Comparison of ENCODE assay signal across 25 cellular contexts in the genomic region with DNA sequence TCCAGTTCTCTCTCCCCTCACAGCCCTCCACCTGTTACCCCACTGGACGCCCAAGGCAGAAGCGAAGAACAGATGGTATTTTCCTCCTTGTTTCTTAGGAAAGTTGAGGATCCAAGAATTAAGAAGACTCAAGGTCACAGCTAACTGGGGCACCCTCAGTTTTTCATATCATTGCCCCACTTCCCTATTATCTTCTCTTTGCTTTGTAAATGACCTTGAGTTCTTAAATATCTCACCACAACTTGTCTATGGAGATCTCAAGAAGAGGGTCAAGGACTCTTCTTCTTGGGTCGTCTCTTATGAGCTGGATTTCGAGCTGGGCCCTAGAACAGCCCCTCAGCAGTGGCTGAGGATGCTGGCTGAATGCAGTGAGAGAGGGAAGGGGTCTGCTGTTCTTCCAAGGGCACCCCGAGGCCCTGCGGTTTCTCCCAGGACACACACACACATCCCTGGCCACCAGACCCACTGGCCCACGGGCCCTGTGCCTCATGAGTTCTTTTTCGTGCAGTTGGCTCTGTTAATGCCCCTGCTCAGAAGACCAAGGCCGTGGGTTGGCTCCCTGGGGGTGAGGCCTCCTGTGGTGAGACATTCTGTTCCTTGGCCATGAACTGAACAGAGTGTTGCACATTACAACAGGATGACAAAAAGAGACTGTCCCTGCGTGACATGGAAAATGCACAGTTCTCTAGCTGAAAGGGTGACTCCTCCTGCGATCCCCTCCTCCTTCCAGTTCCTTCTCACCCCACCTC. TPM values are rescaled to one million over a fixed set of nuclear protein-coding genes. Genes with fewer than 3 reads are reported as not detected.
A peak's percentile ranks its signal among the peaks of the same experiment; 100 is the strongest.
DNase-seq lines count a peak whose midpoint lies in the region; ATAC-seq and TF ChIP-seq lines count a peak whose summit lies in the region.
"Had no signal": no experiment of that assay in that cellular context is flagged by ENCODE, and none has a peak within 500 bp of the region (broad histone marks: within the 10 kb centered on the region; RNA-seq: fewer than 3 reads in every experiment).

No MANE protein-coding gene starts in this region.

- H3K9me3 ChIP-seq in adrenal gland (replicated peaks in 1 of 3) (no peaks in the 10 kb centered on the region), suprapubic skin (no peaks in the 10 kb centered on the region), esophagus muscularis mucosa (no peaks in the 10 kb centered on the region)
- H3K9me3 ChIP-seq: upper lobe of left lung had no signal

- TF ChIP-seq POLR2A in adrenal gland (IDR thresholded peaks at IDR 0.05) (no peak), suprapubic skin (IDR thresholded peaks at IDR 0.05) (no peak), esophagus muscularis mucosa (IDR thresholded peaks at IDR 0.05; ENCODE audit: low read depth) (no peak)

- H3K27ac ChIP-seq in adrenal gland (peak overlapping the region; percentile 52 to 90 (median 82)), suprapubic skin (peak overlapping the region; percentile 32), esophagus muscularis mucosa (replicated peaks in 1 of 4) (no peak overlapping the region)
- H3K27ac ChIP-seq: 22Rv1, SK-N-MC, skin epidermis, upper lobe of left lung had no signal

- intact Hi-C loops in adrenal gland (cut with DNase I) (no loop called here), esophagus muscularis mucosa (cut with DNase I) (no loop called here)

- H3K4me3 ChIP-seq in adrenal gland (no peak overlapping the region), suprapubic skin (no peak overlapping the region), esophagus muscularis mucosa (no peak overlapping the region)
- H3K4me3 ChIP-seq: SK-N-MC, skin epidermis, upper lobe of left lung had no signal

- H3K27me3 ChIP-seq in adrenal gland, result no peaks in the 10 kb centered on the region
- H3K27me3 ChIP-seq in suprapubic skin, result no peaks in the 10 kb centered on the region
- no peaks in the 10 kb centered on the region for H3K27me3 ChIP-seq in esophagus muscularis mucosa
- H3K27me3 ChIP-seq: upper lobe of left lung had no signal

- ATAC-seq in HG02981 (IDR thresholded peaks at IDR 0.05; ENCODE audit: unreplicated experiment), result no peak
- ATAC-seq: left ventricle myocardium superior; naive thymus-derived CD8-positive, alpha-beta T cell had no signal

- DNase-seq in DMS 273 (lab: John Stamatoyannopoulos, UW; ENCODE audit: unreplicated experiment) (peak; percentile 44), DMS 273 treated with DMSO at 0.1 percent for 48 hours (lab: John Stamatoyannopoulos, UW) (no peak), adrenal gland (peak in 5 of 7 donors; percentile 57 to 72 (median 66)), iPS-NIHi11 (ENCODE audit: low spot score) (peak; percentile 3), suprapubic skin (ENCODE audit: low spot score in 2 of 2) (no peak), esophagus muscularis mucosa (ENCODE audit: extremely low spot score) (no peak)
- DNase-seq in stimulated activated CD4-positive, alpha-beta T cell treated with anti-CD3 and anti-CD28 coated beads, Interleukin-1b, Interleukin-23, amount 100 ng/mL, for 48 hours, result no peak
- DNase-seq: activated CD4-positive, alpha-beta T cell treated with anti-CD3 and anti-CD28 coated beads, Interleukin-2, amount 50 U/mL, for 48 hours; activated naive CD4-positive, alpha-beta T cell treated with anti-CD3 and anti-CD28 coated beads, Interleukin-2, amount 50 U/mL, for 16 hours; central memory CD4-positive, alpha-beta T cell; islet precursor cell; left ventricle myocardium superior; MM.1S; naive thymus-derived CD8-positive, alpha-beta T cell; NCI-H1436 treated with DMSO at 0.1 percent for 48 hours; NCI-H2107; NCI-H446 treated with DMSO at 0.1 percent for 48 hours; occipital lobe; stimulated activated CD8-positive, alpha-beta memory T cell treated with anti-CD3 and anti-CD28 coated beads, Interleukin-4, amount 100 ng/mL, for 48 hours; upper lobe of left lung had no signal

- 66 to 73% (median 69%) methylated on average over 6 to 11 of the region's 11 CpGs for WGBS in adrenal gland, 4 donors
- 91% methylated on average over 11 of the region's 11 CpGs for WGBS in suprapubic skin
- WGBS in esophagus muscularis mucosa, result 92% methylated on average over 11 of the region's 11 CpGs

- no peak for TF ChIP-seq CTCF in adrenal gland (IDR thresholded peaks at IDR 0.05)
- no peak for TF ChIP-seq CTCF in suprapubic skin (IDR thresholded peaks at IDR 0.05)
- TF ChIP-seq CTCF in esophagus muscularis mucosa (IDR thresholded peaks at IDR 0.05), result no peak

- H3K4me1 ChIP-seq in adrenal gland (replicated peaks in 1 of 2) (peaks cover 25 to 51% of the 10 kb centered on the region in 2 donors), suprapubic skin (peaks cover 14% of the 10 kb centered on the region), esophagus muscularis mucosa (peaks cover 8 to 20% (median 18%) of the 10 kb centered on the region in 4 donors)

- H3K36me3 ChIP-seq in adrenal gland (replicated peaks in 1 of 2), result no peaks in the 10 kb centered on the region
- H3K36me3 ChIP-seq in suprapubic skin, result no peaks in the 10 kb centered on the region
- no peaks in the 10 kb centered on the region for H3K36me3 ChIP-seq in esophagus muscularis mucosa
- H3K36me3 ChIP-seq: upper lobe of left lung had no signal

- TF ChIP-seq EP300 in suprapubic skin (IDR thresholded peaks at IDR 0.05) (no peak), esophagus muscularis mucosa (IDR thresholded peaks at IDR 0.05) (no peak)

RNA-seq across cellular contexts. Expression of gene SH2D6, which starts 30.5 kb away (rescaled TPM):
- total RNA-seq in adrenal gland, result 1 to 10 TPM in 1 of 8 donors, under 1 TPM in 2, not detected in 5; 0.69 to 1.4 (median 0.74) TPM
- polyA plus RNA-seq in adrenal gland, result 1 to 10 TPM in 2 of 3 donors, under 1 TPM in 1; 0.53 to 4.2 (median 1.3) TPM
- not detected for total RNA-seq in suprapubic skin
- not detected for total RNA-seq in esophagus muscularis mucosa
- total RNA-seq: left ventricle myocardium superior had no signal
- polyA plus RNA-seq: endothelial cell of umbilical vein; naive thymus-derived CD8-positive, alpha-beta T cell had no signal

RNA-seq across cellular contexts. Expression of gene CAPG, which starts 38.8 kb away (rescaled TPM):
- 100 to 1,000 TPM in 1 of 8 donors, 10 to 100 TPM in 7; 17.5 to 104 (median 41.4) TPM for total RNA-seq in adrenal gland
- polyA plus RNA-seq in adrenal gland, result 100 to 1,000 TPM in 1 of 3 donors, 10 to 100 TPM in 2; 13.8 to 192 (median 71.2) TPM
- 100 to 1,000 TPM; 139 to 212 (median 172) TPM for total RNA-seq in suprapubic skin
- total RNA-seq in esophagus muscularis mucosa, result 10 to 100 TPM; 22.8 to 73.6 (median 30.8) TPM

Comparison
In these comparisons a context has a peak if more than half of its experiments do, and no peak if none do; other contexts are left out.
1. DNase-seq: peak in DMS 273 (single experiment), adrenal gland (5 of 7) and iPS-NIHi11 (single experiment); none in DMS 273 treated with DMSO at 0.1 percent for 48 hours (single experiment), suprapubic skin (0 of 2), stimulated activated CD4-positive, alpha-beta T cell treated with anti-CD3 and anti-CD28 coated beads, Interleukin-1b, Interleukin-23, amount 100 ng/mL, for 48 hours (single experiment) and esophagus muscularis mucosa (single experiment).
2. H3K27ac ChIP-seq: peak in adrenal gland (5 of 5) and suprapubic skin (single experiment); none in esophagus muscularis mucosa (0 of 4).